In genomic region chr11:14645985-14646900, GRCh38 we compare ENCODE assay signal across 8 cellular contexts.
DNase-seq lines count a peak whose midpoint lies in the region; ATAC-seq lines count a peak whose summit lies in the region.

No MANE protein-coding gene starts in this region.

- peak overlapping the region; percentile 93 for H3K4me3 Mint-ChIP-seq in stimulated activated naive CD8-positive, alpha-beta T cell treated with anti-CD3 and anti-CD28 coated beads, Interleukin-15, Interleukin-2, amounts not matched to agents 100 ng/mL and 50 ng/mL, for 24 hours

- DNase-seq in SKM-1 (lab: John Stamatoyannopoulos, UW; ENCODE audit: unreplicated experiment) (peak; percentile 38), SKM-1 treated with dmso at 0.1 percent for 144 hours (lab: John Stamatoyannopoulos, UW; ENCODE audit: unreplicated experiment) (no peak), SIG-M5 (lab: John Stamatoyannopoulos, UW) (peak; percentile 24), foreskin melanocyte (peak; percentile 37), iPS-NIHi7 (ENCODE audit: extremely low spot score) (no peak)

- H3K27me3 Mint-ChIP-seq in stimulated activated naive CD8-positive, alpha-beta T cell treated with anti-CD3 and anti-CD28 coated beads, Interleukin-15, Interleukin-2, amounts not matched to agents 100 ng/mL and 50 ng/mL, for 24 hours, result peaks cover 6% of the 10 kb centered on the region

- ATAC-seq in GM18502 (IDR thresholded peaks at IDR 0.05; ENCODE audit: poor library complexity, unreplicated experiment) (no peak), HG03175 (IDR thresholded peaks at IDR 0.05; ENCODE audit: unreplicated experiment) (no peak)

- H3K27ac Mint-ChIP-seq in stimulated activated naive CD8-positive, alpha-beta T cell treated with anti-CD3 and anti-CD28 coated beads, Interleukin-15, Interleukin-2, amounts not matched to agents 100 ng/mL and 50 ng/mL, for 24 hours, result peak overlapping the region; percentile 93

- no peaks in the 10 kb centered on the region for H3K9me3 Mint-ChIP-seq in stimulated activated naive CD8-positive, alpha-beta T cell treated with anti-CD3 and anti-CD28 coated beads, Interleukin-15, Interleukin-2, amounts not matched to agents 100 ng/mL and 50 ng/mL, for 24 hours

- H3K4me1 Mint-ChIP-seq in stimulated activated naive CD8-positive, alpha-beta T cell treated with anti-CD3 and anti-CD28 coated beads, Interleukin-15, Interleukin-2, amounts not matched to agents 100 ng/mL and 50 ng/mL, for 24 hours (ENCODE audit: low read depth), result peaks cover 61% of the 10 kb centered on the region

- peaks cover 63% of the 10 kb centered on the region for H3K36me3 Mint-ChIP-seq in stimulated activated naive CD8-positive, alpha-beta T cell treated with anti-CD3 and anti-CD28 coated beads, Interleukin-15, Interleukin-2, amounts not matched to agents 100 ng/mL and 50 ng/mL, for 24 hours (ENCODE audit: low read depth)

Comparison
In these comparisons a context has a peak if more than half of its experiments do, and no peak if none do; other contexts are left out.
1. DNase-seq: peak in SKM-1 (single experiment), SIG-M5 (single experiment) and foreskin melanocyte (single experiment); none in SKM-1 treated with dmso at 0.1 percent for 144 hours (single experiment) and iPS-NIHi7 (single experiment).